8 cellular contexts compared by ENCODE assay signal in the genomic region with DNA sequence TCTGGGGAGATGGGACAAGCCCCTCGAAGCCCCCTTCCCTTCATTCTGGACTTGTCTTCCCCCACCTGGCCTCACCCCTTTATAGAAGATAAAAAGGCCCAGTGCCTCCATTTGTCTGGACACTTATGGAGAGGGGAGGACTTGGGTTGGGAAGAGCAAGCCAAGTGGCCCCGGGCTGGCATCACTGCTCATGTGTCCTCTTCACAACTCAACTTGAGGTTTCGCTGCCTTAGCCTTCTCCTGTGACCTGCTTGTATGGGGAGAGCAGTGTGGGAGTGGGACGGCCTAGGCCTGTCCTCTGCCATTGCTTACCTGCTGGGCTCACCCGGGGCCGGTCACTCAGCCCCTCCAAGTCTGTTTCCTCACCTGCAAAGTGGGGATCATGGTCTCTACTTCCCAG. TPM values are rescaled to one million over a fixed set of nuclear protein-coding genes. Genes with fewer than 3 reads are reported as not detected.
DNase-seq lines count a peak whose midpoint lies in the region; ATAC-seq and TF ChIP-seq lines count a peak whose summit lies in the region.

No MANE protein-coding gene starts in this region.

- H3K9me3 Mint-ChIP-seq in activated CD8-positive, alpha-beta T cell treated with anti-CD3 and anti-CD28 coated beads for 36 hours: no peaks in the 10 kb centered on the region

- no peak for TF ChIP-seq CTCF in left ventricle myocardium inferior (IDR thresholded peaks at IDR 0.05; ENCODE audit: borderline replicate concordance)
- no peak for TF ChIP-seq CTCF in activated CD8-positive, alpha-beta T cell treated with anti-CD3 and anti-CD28 coated beads for 36 hours (IDR thresholded peaks at IDR 0.05)
- no peak for TF ChIP-seq CTCF in transverse colon (IDR thresholded peaks at IDR 0.05)

- H3K27me3 ChIP-seq in left ventricle myocardium inferior (ENCODE audit: low read depth) (peaks cover 31% of the 10 kb centered on the region), transverse colon (peaks cover 33% of the 10 kb centered on the region)

- H3K4me1 ChIP-seq in left ventricle myocardium inferior (peaks cover 62% of the 10 kb centered on the region), transverse colon (peaks cover 14 to 39% (median 34%) of the 10 kb centered on the region in 4 donors)

- H3K36me3 ChIP-seq in left ventricle myocardium inferior (peaks cover 5% of the 10 kb centered on the region), transverse colon (no peaks in the 10 kb centered on the region)

- POLR2A ChIA-PET in activated CD8-positive, alpha-beta T cell treated with anti-CD3 and anti-CD28 coated beads for 36 hours (lab: Charles Lee): interaction anchor here (0.7 to 2.4 kb wide), 7 partner anchors 9 to 891 kb away, joined by 3 to 20 read pairs (median 6); a partner anchor contains a TSS

- intact Hi-C loops in left ventricle myocardium inferior (cut with micrococcal nuclease) (no loop called here), Right ventricle myocardium superior (cut with DNase I) (no loop called here), transverse colon (cut with DNase I; ENCODE audit: low total_unique reads) (no loop called here)
- intact Hi-C loops in activated CD8-positive, alpha-beta T cell treated with anti-CD3 and anti-CD28 coated beads for 36 hours (cut with micrococcal nuclease): no loop called here

- peaks cover 19% of the 10 kb centered on the region for H3K4me1 Mint-ChIP-seq in activated CD8-positive, alpha-beta T cell treated with anti-CD3 and anti-CD28 coated beads for 36 hours (ENCODE audit: low read depth)

- H3K27ac ChIP-seq in left ventricle myocardium inferior (replicated peaks) (peak overlapping the region; percentile 87), transverse colon (peak overlapping the region in 2 of 4 donors; percentile 78 to 84)

- DNase-seq in left ventricle myocardium inferior: no peak
- DNase-seq in Right ventricle myocardium superior: no peak
- DNase-seq in activated CD8-positive, alpha-beta T cell treated with anti-CD3 and anti-CD28 coated beads for 36 hours: no peak
- no peak for DNase-seq in transverse colon
- no peak for DNase-seq in stimulated activated CD8-positive, alpha-beta memory T cell treated with anti-CD3 and anti-CD28 coated beads, Interleukin-4, amount 100 ng/mL, for 48 hours
- no peak for DNase-seq in NOMO-1 treated with DMSO at 0.1 percent for 48 hours (lab: John Stamatoyannopoulos, UW; ENCODE audit: unreplicated experiment)
- DNase-seq in NCI-H748 treated with DMSO at 0.1 percent for 48 hours (lab: John Stamatoyannopoulos, UW): no peak

- CTCF ChIA-PET in activated CD8-positive, alpha-beta T cell treated with anti-CD3 and anti-CD28 coated beads for 36 hours (lab: Charles Lee): interaction anchor here (0.6 to 1.7 kb wide), 12 partner anchors 8 to 126 kb away, joined by 3 to 14 read pairs (median 4); a partner anchor contains a TSS

- WGBS in transverse colon (ENCODE audit: low coverage in 1 of 2), 2 donors: 76% methylated on average over 6 of the region's 6 CpGs; no CpG with 5 or more reads in 1 of the 2 donors

- H3K36me3 Mint-ChIP-seq in activated CD8-positive, alpha-beta T cell treated with anti-CD3 and anti-CD28 coated beads for 36 hours (ENCODE audit: low read depth): peaks cover 24% of the 10 kb centered on the region

- H3K4me3 ChIP-seq in left ventricle myocardium inferior (peak overlapping the region; percentile 85), iPS-18c (ENCODE audit: insufficient read depth, low read depth, low read length) (peak overlapping the region; percentile 89), transverse colon (peak overlapping the region in 3 of 4 donors; percentile 59 to 80 (median 63))

- TF ChIP-seq EP300 in transverse colon (IDR thresholded peaks at IDR 0.05; ENCODE audit: low read depth): no peak

- H3K9me3 ChIP-seq in left ventricle myocardium inferior (replicated peaks): no peaks in the 10 kb centered on the region
- H3K9me3 ChIP-seq in iPS-18c (ENCODE audit: control insufficient read depth, insufficient read depth, low read length): peaks cover 2% of the 10 kb centered on the region
- H3K9me3 ChIP-seq in transverse colon: no peaks in the 10 kb centered on the region

- peak overlapping the region; percentile 79 for H3K4me3 Mint-ChIP-seq in activated CD8-positive, alpha-beta T cell treated with anti-CD3 and anti-CD28 coated beads for 36 hours

- TF ChIP-seq POLR2A in transverse colon (IDR thresholded peaks at IDR 0.05): no peak

- in situ Hi-C loops in transverse colon (cut with MboI; ENCODE audit: low pct_ligation_motif_present in 1 of 4, low pct_unique_long_range_greater_than_20kb in 1 of 4, low sequenced_read_pairs in 3 of 4): no loop called here

- peaks cover 15% of the 10 kb centered on the region for H3K27me3 Mint-ChIP-seq in activated CD8-positive, alpha-beta T cell treated with anti-CD3 and anti-CD28 coated beads for 36 hours

- no peak overlapping the region for H3K27ac Mint-ChIP-seq in activated CD8-positive, alpha-beta T cell treated with anti-CD3 and anti-CD28 coated beads for 36 hours

- no peak for ATAC-seq in Right ventricle myocardium superior (ENCODE audit: poor library complexity)
- no peak for ATAC-seq in activated CD8-positive, alpha-beta T cell treated with anti-CD3 and anti-CD28 coated beads for 36 hours

RNA-seq across cellular contexts. Expression of a gene that starts 1.4 kb away (rescaled TPM):
- total RNA-seq in left ventricle myocardium inferior: 9.2 TPM
- 7.7 TPM for total RNA-seq in Right ventricle myocardium superior
- 10 to 100 TPM; 29.4 to 30.4 TPM for total RNA-seq in activated CD8-positive, alpha-beta T cell treated with anti-CD3 and anti-CD28 coated beads for 36 hours
- 1 to 10 TPM in 3 of 4 donors, not detected in 1; 3.0 to 5.9 (median 4.4) TPM for total RNA-seq in transverse colon

RNA-seq across cellular contexts. Expression of a gene that starts 6.5 kb away (rescaled TPM):
- total RNA-seq in left ventricle myocardium inferior: not detected
- total RNA-seq in Right ventricle myocardium superior: not detected
- under 1 TPM in 1 of 2 experiments, not detected in 1; 0.22 TPM for total RNA-seq in activated CD8-positive, alpha-beta T cell treated with anti-CD3 and anti-CD28 coated beads for 36 hours
- total RNA-seq in transverse colon: 1 to 10 TPM in 2 of 4 donors, under 1 TPM in 1, not detected in 1; 0.79 to 3.2 (median 1.1) TPM

RNA-seq across cellular contexts. Expression of a gene that starts 9.7 kb away (rescaled TPM):
- total RNA-seq in left ventricle myocardium inferior (1.3 TPM), Right ventricle myocardium superior (1.1 TPM), transverse colon (1 to 10 TPM in 2 of 4 donors, under 1 TPM in 1, not detected in 1; 0.55 to 3.6 (median 3.0) TPM)
- 100 to 1,000 TPM; 121 to 123 TPM for total RNA-seq in activated CD8-positive, alpha-beta T cell treated with anti-CD3 and anti-CD28 coated beads for 36 hours

RNA-seq across cellular contexts. Expression of a gene that starts 42.2 kb away (rescaled TPM):
- total RNA-seq in left ventricle myocardium inferior: 1.2 TPM
- total RNA-seq in Right ventricle myocardium superior: 0.73 TPM
- not detected for total RNA-seq in activated CD8-positive, alpha-beta T cell treated with anti-CD3 and anti-CD28 coated beads for 36 hours
- 1 to 10 TPM in 1 of 4 donors, under 1 TPM in 1, not detected in 2; 0.55 to 1.1 TPM for total RNA-seq in transverse colon

RNA-seq across cellular contexts. Expression of a gene that starts 47.4 kb away (rescaled TPM):
- not detected for total RNA-seq in left ventricle myocardium inferior
- not detected for total RNA-seq in Right ventricle myocardium superior
- not detected for total RNA-seq in activated CD8-positive, alpha-beta T cell treated with anti-CD3 and anti-CD28 coated beads for 36 hours
- total RNA-seq in transverse colon: not detected

Comparison
In these comparisons a context has a peak if more than half of its experiments do, and no peak if none do; other contexts are left out.
1. RNA of a gene that starts 9.7 kb away (total RNA-seq): 121 to 123 TPM in activated CD8-positive, alpha-beta T cell treated with anti-CD3 and anti-CD28 coated beads for 36 hours; 0.55 to 3.6 TPM in transverse colon, 1.3 TPM in left ventricle myocardium inferior (single experiment) and 1.1 TPM in Right ventricle myocardium superior (single experiment); every median in the first group is over 10 times any median in the second.
2. Peak in every context shown above with its lines, with median percentiles within 50 percentile points of each other: H3K4me3 ChIP-seq.